In genomic region chr17:80937501-80938356, GRCh38 we compare ENCODE assay signal across 11 cellular contexts. TPM values are rescaled to one million over a fixed set of nuclear protein-coding genes. Genes with fewer than 3 reads are reported as not detected.
DNase-seq lines count a peak whose midpoint lies in the region; ATAC-seq and TF ChIP-seq lines count a peak whose summit lies in the region.
"Had no signal": no experiment of that assay in that cellular context is flagged by ENCODE, and none has a peak within 500 bp of the region (broad histone marks: within the 10 kb centered on the region; RNA-seq: fewer than 3 reads in every experiment).

No MANE protein-coding gene starts in this region.

- no peak overlapping the region for H3K4me3 Mint-ChIP-seq in stimulated activated naive CD8-positive, alpha-beta T cell treated with anti-CD3 and anti-CD28 coated beads, Interleukin-15, Interleukin-2, amounts not matched to agents 100 ng/mL and 50 ng/mL, for 24 hours
- no peak overlapping the region for H3K4me3 Mint-ChIP-seq in activated CD8-positive, alpha-beta T cell treated with anti-CD3 and anti-CD28 coated beads for 36 hours
- H3K4me3 Mint-ChIP-seq in memory B cell = no peak overlapping the region

- H3K27me3 Mint-ChIP-seq in stimulated activated naive CD8-positive, alpha-beta T cell treated with anti-CD3 and anti-CD28 coated beads, Interleukin-15, Interleukin-2, amounts not matched to agents 100 ng/mL and 50 ng/mL, for 24 hours = no peaks in the 10 kb centered on the region
- no peaks in the 10 kb centered on the region for H3K27me3 Mint-ChIP-seq in activated CD8-positive, alpha-beta T cell treated with anti-CD3 and anti-CD28 coated beads for 36 hours
- H3K27me3 Mint-ChIP-seq in memory B cell = no peaks in the 10 kb centered on the region

- no peak for TF ChIP-seq CTCF in activated CD8-positive, alpha-beta T cell treated with anti-CD3 and anti-CD28 coated beads for 36 hours (IDR thresholded peaks at IDR 0.05)

- POLR2A ChIA-PET in activated CD8-positive, alpha-beta T cell treated with anti-CD3 and anti-CD28 coated beads for 36 hours (lab: Charles Lee) = interaction anchor here (0.6 to 1.6 kb wide), 6 partner anchors 14 to 462 kb away, joined by 3 to 4 read pairs (median 3); partner anchors contain the start of gene NPTX1

- intact Hi-C loops in activated CD8-positive, alpha-beta T cell treated with anti-CD3 and anti-CD28 coated beads for 36 hours (cut with micrococcal nuclease) = no loop called here

- no peak for DNase-seq in stimulated activated naive CD8-positive, alpha-beta T cell treated with anti-CD3 and anti-CD28 coated beads, Interleukin-15, Interleukin-2, amounts not matched to agents 100 U/mL and 50 U/mL, for 24 hours
- no peak for DNase-seq in activated CD8-positive, alpha-beta T cell treated with anti-CD3 and anti-CD28 coated beads for 36 hours
- DNase-seq in memory B cell (ENCODE audit: low spot score in 2 of 2) (no peak), NCI-H446 treated with DMSO at 0.1 percent for 48 hours (lab: John Stamatoyannopoulos, UW) (no peak), NCI-H1092 treated with DMSO at 0.1 percent for 48 hours (lab: John Stamatoyannopoulos, UW) (no peak)
- DNase-seq: NCI-H1436 treated with DMSO at 0.1 percent for 48 hours; stimulated activated CD4-positive, alpha-beta T cell treated with anti-CD3 and anti-CD28 coated beads, Interleukin-2, amount 100 ng/mL, for 24 hours had no signal

- H3K9me3 Mint-ChIP-seq in stimulated activated naive CD8-positive, alpha-beta T cell treated with anti-CD3 and anti-CD28 coated beads, Interleukin-15, Interleukin-2, amounts not matched to agents 100 ng/mL and 50 ng/mL, for 24 hours = no peaks in the 10 kb centered on the region
- H3K9me3 Mint-ChIP-seq in activated CD8-positive, alpha-beta T cell treated with anti-CD3 and anti-CD28 coated beads for 36 hours = no peaks in the 10 kb centered on the region
- no peaks in the 10 kb centered on the region for H3K9me3 Mint-ChIP-seq in memory B cell

- H3K36me3 Mint-ChIP-seq in stimulated activated naive CD8-positive, alpha-beta T cell treated with anti-CD3 and anti-CD28 coated beads, Interleukin-15, Interleukin-2, amounts not matched to agents 100 ng/mL and 50 ng/mL, for 24 hours (ENCODE audit: low read depth) = peaks cover 12% of the 10 kb centered on the region
- H3K36me3 Mint-ChIP-seq in activated CD8-positive, alpha-beta T cell treated with anti-CD3 and anti-CD28 coated beads for 36 hours (ENCODE audit: low read depth) = peaks cover 3% of the 10 kb centered on the region
- no peaks in the 10 kb centered on the region for H3K36me3 Mint-ChIP-seq in memory B cell

- CTCF ChIA-PET in activated CD8-positive, alpha-beta T cell treated with anti-CD3 and anti-CD28 coated beads for 36 hours (lab: Charles Lee) = interaction anchor here (0.9 to 1.6 kb wide), 4 partner anchors 11 to 511 kb away, joined by 3 to 7 read pairs (median 4); no protein-coding TSS in a partner anchor

- peak overlapping the region; percentile 50 for H3K27ac Mint-ChIP-seq in stimulated activated naive CD8-positive, alpha-beta T cell treated with anti-CD3 and anti-CD28 coated beads, Interleukin-15, Interleukin-2, amounts not matched to agents 100 ng/mL and 50 ng/mL, for 24 hours
- H3K27ac Mint-ChIP-seq in activated CD8-positive, alpha-beta T cell treated with anti-CD3 and anti-CD28 coated beads for 36 hours = peak overlapping the region; percentile 74
- H3K27ac Mint-ChIP-seq in memory B cell = peak overlapping the region; percentile 22

- H3K4me1 Mint-ChIP-seq in stimulated activated naive CD8-positive, alpha-beta T cell treated with anti-CD3 and anti-CD28 coated beads, Interleukin-15, Interleukin-2, amounts not matched to agents 100 ng/mL and 50 ng/mL, for 24 hours (ENCODE audit: low read depth) = peaks cover 41% of the 10 kb centered on the region
- peaks cover 30% of the 10 kb centered on the region for H3K4me1 Mint-ChIP-seq in activated CD8-positive, alpha-beta T cell treated with anti-CD3 and anti-CD28 coated beads for 36 hours (ENCODE audit: low read depth)
- peaks cover 7% of the 10 kb centered on the region for H3K4me1 Mint-ChIP-seq in memory B cell

- ATAC-seq in stimulated activated naive CD8-positive, alpha-beta T cell treated with anti-CD3 and anti-CD28 coated beads, Interleukin-15, Interleukin-2, amounts not matched to agents 100 U/mL and 50 U/mL, for 24 hours = no peak
- ATAC-seq in activated CD8-positive, alpha-beta T cell treated with anti-CD3 and anti-CD28 coated beads for 36 hours = peak; percentile 12
- ATAC-seq in memory B cell (ENCODE audit: low read depth) = no peak
- ATAC-seq in GM18511 (IDR thresholded peaks at IDR 0.05; ENCODE audit: unreplicated experiment) = no peak
- no peak for ATAC-seq in HG02885 (IDR thresholded peaks at IDR 0.05; ENCODE audit: poor library complexity, unreplicated experiment)
- ATAC-seq: body of pancreas had no signal

RNA-seq across cellular contexts. Expression of gene CHMP6, which starts 53.9 kb away (rescaled TPM):
- 10 to 100 TPM; 13.9 to 16.7 TPM for total RNA-seq in activated CD8-positive, alpha-beta T cell treated with anti-CD3 and anti-CD28 coated beads for 36 hours

Comparison
In these comparisons a context has a peak if more than half of its experiments do, and no peak if none do; other contexts are left out.
1. H3K27ac Mint-ChIP-seq: peak in every context shown above with its lines; median percentile 74 in activated CD8-positive, alpha-beta T cell treated with anti-CD3 and anti-CD28 coated beads for 36 hours; 50 in stimulated activated naive CD8-positive, alpha-beta T cell treated with anti-CD3 and anti-CD28 coated beads, Interleukin-15, Interleukin-2, amounts not matched to agents 100 ng/mL and 50 ng/mL, for 24 hours; 22 in memory B cell.